Comparison of ENCODE assay signal across 22 cellular contexts in genomic region chr3:50100956-50101845, GRCh38. TPM values are rescaled to one million over a fixed set of nuclear protein-coding genes. Genes with fewer than 3 reads are reported as not detected.
DNase-seq lines count a peak whose midpoint lies in the region; ATAC-seq and TF ChIP-seq lines count a peak whose summit lies in the region.
"Had no signal": no experiment of that assay in that cellular context is flagged by ENCODE, and none has a peak within 500 bp of the region (broad histone marks: within the 10 kb centered on the region; RNA-seq: fewer than 3 reads in every experiment).

No MANE protein-coding gene starts in this region.

- no peak overlapping the region for H3K4me3 ChIP-seq in SK-N-SH (ENCODE audit: low read depth in 2 of 2, low read length in 1 of 2)
- no peak overlapping the region for H3K4me3 ChIP-seq in WERI-Rb-1 (ENCODE audit: low read depth, low read length)
- no peak overlapping the region for H3K4me3 ChIP-seq in left lung
- H3K4me3 ChIP-seq: sigmoid colon, testis had no signal

- H3K79me2 ChIP-seq in SK-N-SH (ENCODE audit: insufficient read depth): peaks cover 40% of the 10 kb centered on the region

- H3K9me3 ChIP-seq in SK-N-SH (no peaks in the 10 kb centered on the region), WERI-Rb-1 (ENCODE audit: severe bottlenecking) (no peaks in the 10 kb centered on the region), left lung (no peaks in the 10 kb centered on the region)
- H3K9me3 ChIP-seq: sigmoid colon, testis had no signal

- peaks cover 44% of the 10 kb centered on the region for H4K20me1 ChIP-seq in SK-N-SH (ENCODE audit: insufficient read depth)

- ATAC-seq in SK-N-SH treated with all-trans-retinoic acid at 6 μM for 48 hours: peak; percentile 28; the same call in 1 of the 3 replicates
- ATAC-seq in left lung: peak; percentile 84
- no peak for ATAC-seq in HG03378 (IDR thresholded peaks at IDR 0.05; ENCODE audit: unreplicated experiment)
- no peak for ATAC-seq in HG03469 (IDR thresholded peaks at IDR 0.05; ENCODE audit: unreplicated experiment)

- POLR2A ChIA-PET in SK-N-SH (lab: Yijun Ruan, JAX): interaction anchor here (1.0 kb wide), 1 partner anchor 12 kb away, joined by 3 read pairs; the partner anchor contains the start of gene RBM5

- no peak overlapping the region for H2AFZ ChIP-seq in SK-N-SH (ENCODE audit: low read depth)

- no peak for DNase-seq in SK-N-SH
- DNase-seq in DMS79 (lab: John Stamatoyannopoulos, UW): peak; percentile 71
- DNase-seq in WERI-Rb-1: peak; percentile 42
- no peak for DNase-seq in left lung
- no peak for DNase-seq in foreskin melanocyte
- DNase-seq: anterior cingulate cortex; CD4-positive, alpha-beta memory T cell; dermis blood vessel endothelial cell; GDM1; H7; kidney; midbrain; NCI-H2171 treated with DMSO at 0.1 percent for 48 hours; NK-92 treated with Interleukin-12 subunit alpha and Interleukin-12 subunit beta, amount 100 ng/mL, for 24 hours; sigmoid colon; stimulated activated CD4-positive, alpha-beta T cell treated with anti-CD3 and anti-CD28 coated beads, Interleukin-2, amount 100 ng/mL, for 48 hours; testis had no signal

- H3K27me3 ChIP-seq in SK-N-SH (ENCODE audit: insufficient read depth) (no peaks in the 10 kb centered on the region), WERI-Rb-1 (ENCODE audit: insufficient read depth, low read depth, severe bottlenecking) (no peaks in the 10 kb centered on the region), left lung (no peaks in the 10 kb centered on the region)
- H3K27me3 ChIP-seq: sigmoid colon, testis had no signal

- no peak for TF ChIP-seq EP300 in SK-N-SH (IDR thresholded peaks at IDR 0.05; ENCODE audit: borderline replicate concordance in 1 of 2, low read depth in 1 of 2, low read length in 1 of 2)

- CTCF ChIA-PET in SK-N-SH (lab: Yijun Ruan, JAX): interaction anchor here (0.6 to 2.1 kb wide), 8 partner anchors 12 to 1334 kb away, joined by 3 to 6 read pairs (median 4); partner anchors contain the start of gene RBM5

- WGBS in SK-N-SH (ENCODE audit: low lambda C conversion rate): 81% methylated on average over 4 of the region's 4 CpGs

- TF ChIP-seq RAD21 in SK-N-SH (IDR thresholded peaks at IDR 0.05; ENCODE audit: low read length): no peak

- no peak for TF ChIP-seq CTCF in SK-N-SH (IDR thresholded peaks at IDR 0.05)
- TF ChIP-seq CTCF in WERI-Rb-1 (IDR thresholded peaks at IDR 0.05; ENCODE audit: low read depth, low read length): no peak
- no peak for TF ChIP-seq CTCF in left lung (IDR thresholded peaks at IDR 0.05)

- peak overlapping the region in 1 of 2 experiments; percentile 23; a peak in 1 of 4 replicates for H3K27ac ChIP-seq in SK-N-SH (ENCODE audit: low read depth in 2 of 2, low read length in 1 of 2)
- H3K27ac ChIP-seq in WERI-Rb-1: no peak overlapping the region
- H3K27ac ChIP-seq in left lung: no peak overlapping the region
- H3K27ac ChIP-seq: 22Rv1, sigmoid colon, testis had no signal

- H3K9me2 ChIP-seq in SK-N-SH: no peaks in the 10 kb centered on the region

- H3K4me1 ChIP-seq in SK-N-SH (ENCODE audit: control insufficient read depth in 1 of 2, insufficient read depth in 2 of 2, low read depth in 1 of 2, low read length in 1 of 2) (peaks cover 0 to 7% of the 10 kb centered on the region in 2 experiments; a peak in 1 of 4 replicates), left lung (peaks cover 0 to 8% of the 10 kb centered on the region in 2 donors)
- H3K4me1 ChIP-seq: sigmoid colon, testis had no signal

- H3F3A ChIP-seq in SK-N-SH (replicated peaks; ENCODE audit: insufficient read depth): peaks cover 33% of the 10 kb centered on the region

- no peak overlapping the region for H3K4me2 ChIP-seq in SK-N-SH

- intact Hi-C loops in left lung (cut with DNase I): no loop called here

- no peak overlapping the region for H3K9ac ChIP-seq in SK-N-SH

- H3K36me3 ChIP-seq in SK-N-SH (replicated peaks in 1 of 2; ENCODE audit: control insufficient read depth in 1 of 2, insufficient read depth in 2 of 2, low read length in 1 of 2): peaks cover 82 to 88% of the 10 kb centered on the region in 2 experiments
- H3K36me3 ChIP-seq in WERI-Rb-1: peaks cover 93% of the 10 kb centered on the region
- H3K36me3 ChIP-seq in left lung: peaks cover 6 to 100% of the 10 kb centered on the region in 2 donors

TF ChIP-seq in SK-N-SH treated with all-trans-retinoic acid at 6 μM for 48 hours, 23 proteins besides CTCF, POLR2A, EP300 and RAD21:
- peak; percentile 61 for TF ChIP-seq ISL1 (CRISPR knock-in tag; IDR thresholded peaks at IDR 0.05)
- TF ChIP-seq PPARA (CRISPR knock-in tag; IDR thresholded peaks at IDR 0.05; ENCODE audit: borderline replicate concordance): no peak
- peak; percentile 69; the same call in 1 of the 2 replicates for TF ChIP-seq ZNF70 (CRISPR knock-in tag; IDR thresholded peaks at IDR 0.05)

TF ChIP-seq in SK-N-SH, 30 proteins besides CTCF, POLR2A, EP300 and RAD21:
- no peak for TF ChIP-seq FOSL2 (IDR thresholded peaks at IDR 0.05; ENCODE audit: borderline replicate concordance, low read depth)

RNA-seq across cellular contexts. Expression of gene RBM5, which starts 12.5 kb away (rescaled TPM):
- polyA plus RNA-seq in SK-N-SH (2012; rRNA removed): 113 and 168 TPM in 2 replicates
- polyA plus RNA-seq in SK-N-SH (2012; cell fraction: cytosol; rRNA removed): 64.0 and 104 TPM in 2 replicates
- 383 and 633 TPM in 2 replicates for polyA plus RNA-seq in SK-N-SH (2012; cell fraction: nucleus; rRNA removed)
- total RNA-seq in left lung: 100 to 1,000 TPM; 117 to 129 TPM

RNA-seq across cellular contexts. Expression of gene SEMA3F, which starts 53.9 kb away (rescaled TPM):
- 23.9 and 30.4 TPM in 2 replicates for polyA plus RNA-seq in SK-N-SH (2012; rRNA removed)
- polyA plus RNA-seq in SK-N-SH (2012; cell fraction: cytosol; rRNA removed): 15.5 and 23.2 TPM in 2 replicates
- polyA plus RNA-seq in SK-N-SH (2012; cell fraction: nucleus; rRNA removed): 32.9 and 38.3 TPM in 2 replicates
- 10 to 100 TPM; 26.0 to 56.2 TPM for total RNA-seq in left lung
- total RNA-seq: CD4-positive, alpha-beta memory T cell had no signal
- polyA plus RNA-seq: CD4-positive, alpha-beta memory T cell; IgD-negative memory B cell had no signal

Comparison
In these comparisons a context has a peak if more than half of its experiments do, and no peak if none do; other contexts are left out.
1. ATAC-seq: peak in SK-N-SH treated with all-trans-retinoic acid at 6 μM for 48 hours (single experiment) and left lung (single experiment); none in HG03378 (single experiment) and HG03469 (single experiment).
2. DNase-seq: peak in DMS79 (single experiment) and WERI-Rb-1 (single experiment); none in SK-N-SH (single experiment), left lung (0 of 2) and foreskin melanocyte (single experiment).